Comparison of ENCODE assay signal across 20 cellular contexts in the genomic region with DNA sequence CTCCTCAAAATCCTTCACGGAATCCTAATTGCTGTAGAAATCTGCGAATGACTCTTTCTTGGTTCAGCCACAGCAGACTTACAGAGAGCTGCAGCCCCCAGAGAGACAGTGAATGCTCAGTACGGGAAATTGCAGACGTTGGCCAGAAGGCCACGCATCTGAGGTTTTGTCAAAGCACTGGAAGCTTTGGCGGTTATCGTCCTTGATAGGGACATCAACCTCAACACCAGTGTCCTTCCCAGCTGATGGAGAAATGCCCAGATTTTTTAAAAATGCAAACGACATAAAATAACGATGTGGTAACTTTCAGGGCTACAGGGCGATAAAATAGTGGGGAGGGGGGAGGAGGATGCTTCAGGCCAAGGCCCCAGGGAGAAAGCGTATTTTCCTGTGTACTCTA.
"Had no signal": no experiment of that assay in that cellular context is flagged by ENCODE, and none has a peak within 500 bp of the region (broad histone marks: within the 10 kb centered on the region; RNA-seq: fewer than 3 reads in every experiment).

No MANE protein-coding gene starts in this region.

- H3K27me3 ChIP-seq: cardiac muscle cell, heart right ventricle, suprapubic skin had no signal

- H3K4me1 ChIP-seq: prostate gland, suprapubic skin had no signal

- H3K27ac ChIP-seq: cardiac muscle cell, epithelial cell of prostate, heart right ventricle, prostate gland, suprapubic skin had no signal

- ATAC-seq: activated CD4-positive, alpha-beta T cell treated with anti-CD3 and anti-CD28 coated beads for 36 hours; heart right ventricle; naive thymus-derived CD4-positive, alpha-beta T cell; stimulated activated naive CD8-positive, alpha-beta T cell treated with anti-CD3 and anti-CD28 coated beads, Interleukin-15, amount 100 ng/mL, for 72 hours had no signal

- H3K36me3 ChIP-seq: cardiac muscle cell, heart right ventricle, prostate gland, suprapubic skin had no signal

- DNase-seq: activated B cell treated with CpG ODN at 0.5 μM for 24 hours; activated CD4-positive, alpha-beta T cell treated with anti-CD3 and anti-CD28 coated beads for 36 hours; activated CD4-positive, alpha-beta T cell treated with anti-CD3 and anti-CD28 coated beads, Interleukin-2, amount 50 U/mL, for 4 hours; activated CD8-positive, alpha-beta memory T cell treated with anti-CD3 and anti-CD28 coated beads for 24 hours; activated CD8-positive, alpha-beta memory T cell treated with anti-CD3 and anti-CD28 coated beads, Interleukin-2, amount 50 U/mL, for 4 hours; activated naive CD4-positive, alpha-beta T cell; activated naive CD8-positive, alpha-beta T cell treated with anti-CD3 and anti-CD28 coated beads for 36 hours; activated T-cell treated with anti-CD3 and anti-CD28 coated beads, Interleukin-2, amount 50 U/mL, for 24 hours; heart right ventricle; naive thymus-derived CD4-positive, alpha-beta T cell; right cardiac atrium; stimulated activated CD4-positive, alpha-beta T cell treated with anti-CD3 and anti-CD28 coated beads, Interleukin-1b, Interleukin-23, amount 100 ng/mL, for 48 hours; stimulated activated naive CD8-positive, alpha-beta T cell treated with anti-CD3 and anti-CD28 coated beads, Interleukin-15, amount 100 ng/mL, for 72 hours; T1000; trophoblast cell had no signal

- H3K9me3 ChIP-seq: heart right ventricle, prostate gland, suprapubic skin had no signal

- H3K4me3 ChIP-seq: cardiac muscle cell, heart right ventricle, lung, prostate gland, suprapubic skin had no signal
